1 cellular context compared by ENCODE assay signal in the genomic region with DNA sequence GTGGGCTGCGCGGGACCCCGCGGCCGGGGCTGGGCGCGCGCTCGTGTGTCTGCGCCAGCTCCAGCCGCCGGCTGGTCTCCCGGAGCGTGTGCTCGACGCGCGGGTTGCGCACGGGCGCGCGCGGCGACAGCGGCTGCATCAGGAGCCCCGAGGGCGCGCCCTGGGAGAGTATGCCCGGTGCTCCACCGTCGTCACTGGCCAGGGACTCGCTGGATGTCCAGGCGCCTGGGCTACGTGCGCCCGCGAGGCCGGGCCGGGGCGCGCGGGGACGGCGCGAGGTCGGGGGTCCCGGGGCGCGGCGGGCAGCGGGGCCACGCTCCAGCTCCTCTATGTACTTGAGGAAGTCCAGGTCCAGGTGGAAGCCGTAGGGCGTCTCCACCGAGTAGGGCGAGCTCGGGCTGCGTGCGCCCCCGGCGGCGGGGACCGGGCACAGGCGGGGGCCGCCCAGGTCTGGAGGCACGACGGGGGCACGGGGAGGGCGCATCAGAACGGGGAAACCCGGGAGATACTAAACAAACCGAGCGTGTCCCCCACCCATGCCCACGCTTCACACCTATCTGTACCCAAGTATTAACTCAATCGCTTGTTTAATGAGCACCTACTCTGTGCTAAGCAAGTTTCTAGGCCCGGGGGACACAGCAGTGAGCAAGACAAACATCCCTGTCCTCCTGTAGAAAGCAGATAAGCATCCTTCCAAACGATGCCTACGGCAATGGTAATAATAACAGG.
TF ChIP-seq lines count a peak whose summit lies in the region.

No MANE protein-coding gene starts in this region.

TF ChIP-seq in IMR-90, 13 proteins besides CTCF, POLR2A, EP300 and RAD21:
- no peak for TF ChIP-seq MAFK (IDR thresholded peaks at IDR 0.05; ENCODE audit: low read depth, low read length)
